Comparison of ENCODE assay signal across 8 cellular contexts in genomic region chr1:18949689-18950414, GRCh38. TPM values are rescaled to one million over a fixed set of nuclear protein-coding genes. Genes with fewer than 3 reads are reported as not detected.
DNase-seq lines count a peak whose midpoint lies in the region; ATAC-seq and TF ChIP-seq lines count a peak whose summit lies in the region.

No MANE protein-coding gene starts in this region.

- no peak for ATAC-seq in activated CD8-positive, alpha-beta memory T cell treated with anti-CD3 and anti-CD28 coated beads, Interleukin-2, amount 10 ng/mL, durations not matched to agents 7 days and 5 days
- ATAC-seq in foreskin keratinocyte (no peak), GM21529 (IDR thresholded peaks at IDR 0.05; ENCODE audit: unreplicated experiment) (no peak), GM21786 (IDR thresholded peaks at IDR 0.05; ENCODE audit: unreplicated experiment) (no peak)

- CTCF ChIA-PET in activated CD8-positive, alpha-beta memory T cell treated with anti-CD3 and anti-CD28 coated beads, Interleukin-2, amount 10 ng/mL, durations not matched to agents 7 days and 5 days (lab: Charles Lee), result interaction anchor here (1.0 to 5.1 kb wide), 7 partner anchors 9 to 65 kb away, joined by 3 to 36 read pairs (median 5); no protein-coding TSS in a partner anchor
- CTCF ChIA-PET in activated CD4-positive, alpha-beta memory T cell treated with anti-CD3 and anti-CD28 coated beads, Interleukin-2, amount 10 ng/mL, durations not matched to agents 7 days and 5 days (lab: Charles Lee), result interaction anchor here (0.6 to 11.1 kb wide), 8 partner anchors 8 to 710 kb away, joined by 3 to 123 read pairs (median 5); partner anchors contain the start of gene ALDH4A1

- no peaks in the 10 kb centered on the region for H3K36me3 ChIP-seq in neutrophil

- peaks cover 5% of the 10 kb centered on the region for H3K36me3 Mint-ChIP-seq in activated CD8-positive, alpha-beta memory T cell treated with anti-CD3 and anti-CD28 coated beads, Interleukin-2, amount 10 ng/mL, durations not matched to agents 7 days and 5 days
- H3K36me3 Mint-ChIP-seq in activated CD4-positive, alpha-beta memory T cell treated with anti-CD3 and anti-CD28 coated beads, Interleukin-2, amount 10 ng/mL, durations not matched to agents 7 days and 5 days (ENCODE audit: low read depth), result peaks cover 16% of the 10 kb centered on the region

- peaks cover 86% of the 10 kb centered on the region for H3K4me1 Mint-ChIP-seq in activated CD8-positive, alpha-beta memory T cell treated with anti-CD3 and anti-CD28 coated beads, Interleukin-2, amount 10 ng/mL, durations not matched to agents 7 days and 5 days
- peaks cover 94% of the 10 kb centered on the region for H3K4me1 Mint-ChIP-seq in activated CD4-positive, alpha-beta memory T cell treated with anti-CD3 and anti-CD28 coated beads, Interleukin-2, amount 10 ng/mL, durations not matched to agents 7 days and 5 days

- peak overlapping the region; percentile 71 for H3K27ac ChIP-seq in foreskin keratinocyte
- H3K27ac ChIP-seq in neutrophil, result no peak overlapping the region

- peaks cover 18% of the 10 kb centered on the region for H3K27me3 Mint-ChIP-seq in activated CD8-positive, alpha-beta memory T cell treated with anti-CD3 and anti-CD28 coated beads, Interleukin-2, amount 10 ng/mL, durations not matched to agents 7 days and 5 days
- H3K27me3 Mint-ChIP-seq in activated CD4-positive, alpha-beta memory T cell treated with anti-CD3 and anti-CD28 coated beads, Interleukin-2, amount 10 ng/mL, durations not matched to agents 7 days and 5 days, result peaks cover 4% of the 10 kb centered on the region

- no peak for DNase-seq in activated CD8-positive, alpha-beta memory T cell treated with anti-CD3 and anti-CD28 coated beads, Interleukin-2, amount 10 ng/mL, durations not matched to agents 7 days and 5 days
- no peak for DNase-seq in activated CD8-positive, alpha-beta memory T cell treated with anti-CD3 and anti-CD28 coated beads, Interleukin-2, amount 50 U/mL, for 48 hours
- DNase-seq in activated CD4-positive, alpha-beta memory T cell treated with anti-CD3 and anti-CD28 coated beads, Interleukin-2, amount 10 ng/mL, durations not matched to agents 7 days and 5 days, result peak; percentile 37
- no peak for DNase-seq in foreskin keratinocyte
- DNase-seq in NCI-H446 treated with DMSO at 0.1 percent for 48 hours (lab: John Stamatoyannopoulos, UW), result no peak

- TF ChIP-seq CTCF in foreskin keratinocyte (conservative IDR thresholded peaks at IDR 0.05) (peak; percentile 35), neutrophil (IDR thresholded peaks at IDR 0.05) (no peak)

- peak overlapping the region; percentile 94 for H3K27ac Mint-ChIP-seq in activated CD8-positive, alpha-beta memory T cell treated with anti-CD3 and anti-CD28 coated beads, Interleukin-2, amount 10 ng/mL, durations not matched to agents 7 days and 5 days
- peak overlapping the region; percentile 95 for H3K27ac Mint-ChIP-seq in activated CD4-positive, alpha-beta memory T cell treated with anti-CD3 and anti-CD28 coated beads, Interleukin-2, amount 10 ng/mL, durations not matched to agents 7 days and 5 days

- H3K27me3 ChIP-seq in foreskin keratinocyte, result no peaks in the 10 kb centered on the region
- H3K27me3 ChIP-seq in neutrophil, result peaks cover 83% of the 10 kb centered on the region

- no peaks in the 10 kb centered on the region for H3K9me3 Mint-ChIP-seq in activated CD8-positive, alpha-beta memory T cell treated with anti-CD3 and anti-CD28 coated beads, Interleukin-2, amount 10 ng/mL, durations not matched to agents 7 days and 5 days (ENCODE audit: low read depth)
- H3K9me3 Mint-ChIP-seq in activated CD4-positive, alpha-beta memory T cell treated with anti-CD3 and anti-CD28 coated beads, Interleukin-2, amount 10 ng/mL, durations not matched to agents 7 days and 5 days, result no peaks in the 10 kb centered on the region

- no peaks in the 10 kb centered on the region for H3K9me3 ChIP-seq in neutrophil

- H3K4me3 Mint-ChIP-seq in activated CD8-positive, alpha-beta memory T cell treated with anti-CD3 and anti-CD28 coated beads, Interleukin-2, amount 10 ng/mL, durations not matched to agents 7 days and 5 days, result peak overlapping the region; percentile 47
- H3K4me3 Mint-ChIP-seq in activated CD4-positive, alpha-beta memory T cell treated with anti-CD3 and anti-CD28 coated beads, Interleukin-2, amount 10 ng/mL, durations not matched to agents 7 days and 5 days, result peak overlapping the region; percentile 82

- POLR2A ChIA-PET in activated CD4-positive, alpha-beta memory T cell treated with anti-CD3 and anti-CD28 coated beads, Interleukin-2, amount 10 ng/mL, durations not matched to agents 7 days and 5 days (lab: Charles Lee), result interaction anchor here (1.1 to 12.3 kb wide), 7 partner anchors 10 to 259 kb away, joined by 3 to 414 read pairs (median 9); partner anchors contain the start of gene ALDH4A1

- H3K4me3 ChIP-seq in neutrophil (ENCODE audit: low read depth in 1 of 2, low read length in 1 of 2), result peak overlapping the region; percentile 32 to 47

- H3K4me1 ChIP-seq in foreskin keratinocyte (peaks cover 70% of the 10 kb centered on the region), neutrophil (ENCODE audit: control insufficient read depth in 1 of 2, insufficient read depth in 1 of 2, low read depth in 1 of 2, low read length in 1 of 2) (peaks cover 25 to 31% of the 10 kb centered on the region in 2 experiments)

RNA-seq across cellular contexts. Expression of gene IFFO2, which starts 6.6 kb away (rescaled TPM):
- 10 to 100 TPM; 12.5 to 13.7 TPM for total RNA-seq in activated CD8-positive, alpha-beta memory T cell treated with anti-CD3 and anti-CD28 coated beads, Interleukin-2, amount 10 ng/mL, durations not matched to agents 7 days and 5 days
- 10 to 100 TPM; 19.9 to 22.7 TPM for total RNA-seq in activated CD4-positive, alpha-beta memory T cell treated with anti-CD3 and anti-CD28 coated beads, Interleukin-2, amount 10 ng/mL, durations not matched to agents 7 days and 5 days
- total RNA-seq in foreskin keratinocyte, result 47.5 and 57.3 TPM in 2 replicates
- polyA plus RNA-seq in foreskin keratinocyte, result 18.3 and 23.6 TPM in 2 replicates

RNA-seq across cellular contexts. Expression of gene ALDH4A1, which starts 47.5 kb away (rescaled TPM):
- total RNA-seq in activated CD8-positive, alpha-beta memory T cell treated with anti-CD3 and anti-CD28 coated beads, Interleukin-2, amount 10 ng/mL, durations not matched to agents 7 days and 5 days, result 1 to 10 TPM; 4.5 to 5.8 TPM
- 1 to 10 TPM; 3.3 to 3.7 TPM for total RNA-seq in activated CD4-positive, alpha-beta memory T cell treated with anti-CD3 and anti-CD28 coated beads, Interleukin-2, amount 10 ng/mL, durations not matched to agents 7 days and 5 days
- 26.7 and 33.2 TPM in 2 replicates for total RNA-seq in foreskin keratinocyte
- polyA plus RNA-seq in foreskin keratinocyte, result 26.3 and 32.6 TPM in 2 replicates
